Comparison of ENCODE assay signal across 1 cellular context in the genomic region with DNA sequence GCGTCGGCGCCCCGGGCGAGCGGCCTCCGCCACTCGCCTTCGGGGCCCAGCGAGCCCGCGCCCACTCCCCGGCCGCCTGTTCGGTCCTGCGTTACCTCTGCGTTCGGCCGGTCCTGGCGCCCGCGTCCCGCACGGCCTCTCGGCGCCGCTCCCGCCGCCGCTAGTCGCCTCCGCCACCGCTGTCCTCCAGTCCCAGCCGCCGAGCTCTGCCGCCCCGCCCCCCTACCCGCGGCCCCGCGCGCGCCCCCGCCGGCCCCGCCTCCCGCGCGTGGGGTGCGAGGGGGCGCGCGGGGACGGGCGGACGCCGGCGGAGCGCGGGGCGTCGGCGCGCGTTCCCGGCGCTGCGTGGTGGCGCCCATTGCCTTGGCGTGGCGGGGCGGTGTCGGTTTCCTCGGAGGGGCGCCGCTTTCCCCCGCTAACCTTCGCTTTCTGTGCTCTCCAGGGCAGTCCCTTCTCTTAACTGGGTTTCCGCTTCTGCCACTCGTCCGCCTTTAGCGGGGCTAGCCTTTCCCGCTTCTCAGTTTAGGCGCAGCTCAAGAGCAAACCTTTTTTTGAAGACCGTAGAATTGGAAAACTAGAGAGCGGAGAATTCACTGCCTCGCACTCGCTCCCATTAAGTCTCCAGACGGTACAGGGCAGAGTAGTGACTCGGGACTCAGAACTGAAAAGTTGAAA.
A peak's percentile ranks its signal among the peaks of the same experiment; 100 is the strongest.
TF ChIP-seq lines count a peak whose summit lies in the region.

A gene with protein sequence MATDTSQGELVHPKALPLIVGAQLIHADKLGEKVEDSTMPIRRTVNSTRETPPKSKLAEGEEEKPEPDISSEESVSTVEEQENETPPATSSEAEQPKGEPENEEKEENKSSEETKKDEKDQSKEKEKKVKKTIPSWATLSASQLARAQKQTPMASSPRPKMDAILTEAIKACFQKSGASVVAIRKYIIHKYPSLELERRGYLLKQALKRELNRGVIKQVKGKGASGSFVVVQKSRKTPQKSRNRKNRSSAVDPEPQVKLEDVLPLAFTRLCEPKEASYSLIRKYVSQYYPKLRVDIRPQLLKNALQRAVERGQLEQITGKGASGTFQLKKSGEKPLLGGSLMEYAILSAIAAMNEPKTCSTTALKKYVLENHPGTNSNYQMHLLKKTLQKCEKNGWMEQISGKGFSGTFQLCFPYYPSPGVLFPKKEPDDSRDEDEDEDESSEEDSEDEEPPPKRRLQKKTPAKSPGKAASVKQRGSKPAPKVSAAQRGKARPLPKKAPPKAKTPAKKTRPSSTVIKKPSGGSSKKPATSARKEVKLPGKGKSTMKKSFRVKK (minus strand): TSS at position 208 of the 675 bp plus-strand sequence. CDS start 6,867 bp downstream, outside the sequence.

TF ChIP-seq in SK-N-SH treated with all-trans-retinoic acid at 6 μM for 48 hours, 23 proteins besides CTCF, POLR2A, EP300 and RAD21 (continued from another document):
- TF ChIP-seq RARB (CRISPR knock-in tag; IDR thresholded peaks at IDR 0.05) (no peak), TCF4 (CRISPR knock-in tag; IDR thresholded peaks at IDR 0.05; ENCODE audit: borderline replicate concordance) (no peak), PPARA (CRISPR knock-in tag; IDR thresholded peaks at IDR 0.05; ENCODE audit: borderline replicate concordance) (no peak), CSDC2 (CRISPR knock-in tag; IDR thresholded peaks at IDR 0.05) (peak; percentile 15; the same call in 1 of the 2 replicates), ESRRG (CRISPR knock-in tag; IDR thresholded peaks at IDR 0.05) (no peak), ZNF70 (CRISPR knock-in tag; IDR thresholded peaks at IDR 0.05) (no peak), PATZ1 (CRISPR knock-in tag; IDR thresholded peaks at IDR 0.05; ENCODE audit: borderline replicate concordance) (no peak), POU6F1 (CRISPR knock-in tag; IDR thresholded peaks at IDR 0.05; ENCODE audit: borderline replicate concordance, low read depth) (no peak)
